ENCODE assay signal across 11 cellular contexts in the genomic region with DNA sequence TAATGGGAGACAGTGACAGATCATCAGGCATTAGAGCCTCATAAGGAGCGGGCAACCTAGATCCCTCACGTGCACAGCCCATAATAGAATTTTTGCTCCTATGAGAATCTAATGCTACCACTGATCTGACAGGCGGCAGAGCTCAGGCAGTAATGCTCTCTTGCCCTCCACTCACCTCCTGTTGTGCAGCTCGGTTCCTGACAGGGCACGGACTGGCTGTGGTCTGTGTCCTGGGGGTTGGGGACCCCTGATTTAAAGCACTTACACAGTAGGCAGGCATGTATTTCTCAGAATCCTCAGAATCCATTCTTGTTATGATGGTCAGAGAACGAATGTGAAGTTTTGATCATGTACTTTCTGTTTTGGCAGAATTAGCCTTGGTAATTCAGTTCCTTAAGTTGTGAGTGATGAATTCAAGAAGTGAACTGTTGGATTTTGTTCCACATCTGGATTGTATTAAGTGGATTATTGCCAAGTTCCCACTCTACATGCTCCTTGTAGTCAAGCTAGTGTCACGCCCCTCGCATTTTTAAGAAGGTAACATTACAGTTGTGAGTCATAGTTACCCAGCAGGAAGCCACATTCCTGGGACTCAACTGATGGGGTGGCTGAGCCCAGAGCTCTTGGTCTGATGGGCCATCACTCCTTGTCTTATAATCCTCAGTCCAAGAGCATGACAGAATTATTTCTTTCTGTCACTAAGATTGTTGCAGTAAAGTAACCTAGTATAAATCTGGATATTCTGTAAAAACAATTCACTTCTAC.
DNase-seq lines count a peak whose midpoint lies in the region; ATAC-seq and TF ChIP-seq lines count a peak whose summit lies in the region.
"Had no signal": no experiment of that assay in that cellular context is flagged by ENCODE, and none has a peak within 500 bp of the region (broad histone marks: within the 10 kb centered on the region; RNA-seq: fewer than 3 reads in every experiment).

No MANE protein-coding gene starts in this region.

- peak; percentile 87 for DNase-seq in AG04449 (ENCODE audit: low read depth, low spot score)
- peak; percentile 95 for DNase-seq in HS-5 (ENCODE audit: low read depth)
- peak; percentile 98 for DNase-seq in astrocyte of the spinal cord (ENCODE audit: low read depth, low spot score)
- peak; percentile 78 for DNase-seq in kidney epithelial cell (ENCODE audit: low read depth)
- no peak for DNase-seq in SIG-M5 treated with dmso at 0.1 percent for 504 hours (lab: John Stamatoyannopoulos, UW; ENCODE audit: unreplicated experiment)
- no peak for DNase-seq in effector memory CD4-positive, alpha-beta T cell
- no peak for DNase-seq in activated effector memory CD4-positive, alpha-beta T cell treated with anti-CD3 and anti-CD28 coated beads, Interleukin-2, amount 50 U/mL, for 16 hours
- DNase-seq: activated CD8-positive, alpha-beta memory T cell treated with anti-CD3 and anti-CD28 coated beads for 24 hours; stimulated activated CD4-positive, alpha-beta T cell treated with anti-CD3 and anti-CD28 coated beads, Interleukin-4, amount 100 ng/mL, for 4 hours had no signal

- no peak for TF ChIP-seq CTCF in AG04449 (IDR thresholded peaks at IDR 0.05; ENCODE audit: insufficient read depth, low read length, missing control alignments)
- no peak for TF ChIP-seq CTCF in astrocyte of the spinal cord (IDR thresholded peaks at IDR 0.05; ENCODE audit: low read depth, low read length)
- no peak for TF ChIP-seq CTCF in kidney epithelial cell (IDR thresholded peaks at IDR 0.05; ENCODE audit: insufficient read depth, low read length, poor library complexity, severe bottlenecking)

- H3K4me3 ChIP-seq in AG04449 (ENCODE audit: low read depth, low read length), result peak overlapping the region; percentile 61
- H3K4me3 ChIP-seq in astrocyte of the spinal cord (ENCODE audit: low read depth, low read length), result peak overlapping the region; percentile 45
- no peak overlapping the region for H3K4me3 ChIP-seq in kidney epithelial cell (ENCODE audit: low read depth, low read length)
- H3K4me3 ChIP-seq in effector memory CD4-positive, alpha-beta T cell (ENCODE audit: insufficient read depth, low read depth, low read length, poor library complexity, severe bottlenecking), result no peak overlapping the region

- in situ Hi-C loops in astrocyte of the spinal cord (cut with HindIII; ENCODE audit: low sequenced_read_pairs), result no loop called here

- no peak for ATAC-seq in HG03439 (IDR thresholded peaks at IDR 0.05; ENCODE audit: unreplicated experiment)

- H3K36me3 ChIP-seq in kidney epithelial cell (ENCODE audit: control insufficient read depth, insufficient read depth, low read length), result no peaks in the 10 kb centered on the region
- no peaks in the 10 kb centered on the region for H3K36me3 ChIP-seq in effector memory CD4-positive, alpha-beta T cell (ENCODE audit: control insufficient read depth, insufficient read depth, low read length)

- H3K9me3 ChIP-seq in effector memory CD4-positive, alpha-beta T cell (ENCODE audit: control insufficient read depth, low read length), result no peaks in the 10 kb centered on the region
- H3K9me3 ChIP-seq: Caco-2 had no signal

- no peak overlapping the region for H3K27ac ChIP-seq in effector memory CD4-positive, alpha-beta T cell (ENCODE audit: insufficient read depth, low read length, poor library complexity, severe bottlenecking)

- H3K27me3 ChIP-seq in kidney epithelial cell (ENCODE audit: control insufficient read depth, insufficient read depth, low read length), result no peaks in the 10 kb centered on the region
- H3K27me3 ChIP-seq in effector memory CD4-positive, alpha-beta T cell (replicated peaks; ENCODE audit: control insufficient read depth, insufficient read depth, low read length, poor library complexity, severe bottlenecking), result no peaks in the 10 kb centered on the region

- CTCF ChIA-PET in AG04449 (lab: Yijun Ruan, JAX), result no interaction called here

- no peaks in the 10 kb centered on the region for H3K4me1 ChIP-seq in effector memory CD4-positive, alpha-beta T cell (ENCODE audit: control insufficient read depth, insufficient read depth, low read length, poor library complexity, severe bottlenecking)

- POLR2A ChIA-PET in AG04449 (lab: Yijun Ruan, JAX), result interaction anchor here (0.9 to 1.4 kb wide), 2 partner anchors 34 to 89 kb away, joined by 3 to 4 read pairs; no protein-coding TSS in a partner anchor

Comparison
In these comparisons a context has a peak if more than half of its experiments do, and no peak if none do; other contexts are left out.
1. DNase-seq: peak in AG04449 (single experiment), HS-5 (single experiment), astrocyte of the spinal cord (single experiment) and kidney epithelial cell (single experiment); none in SIG-M5 treated with dmso at 0.1 percent for 504 hours (single experiment), effector memory CD4-positive, alpha-beta T cell (0 of 3) and activated effector memory CD4-positive, alpha-beta T cell treated with anti-CD3 and anti-CD28 coated beads, Interleukin-2, amount 50 U/mL, for 16 hours (single experiment).
2. H3K4me3 ChIP-seq: peak in AG04449 (single experiment) and astrocyte of the spinal cord (single experiment); none in kidney epithelial cell (single experiment) and effector memory CD4-positive, alpha-beta T cell (single experiment).